ENCODE assay signal across 8 cellular contexts in genomic region chr19:18160792-18161690, GRCh38. TPM values are rescaled to one million over a fixed set of nuclear protein-coding genes. Genes with fewer than 3 reads are reported as not detected.
A peak's percentile ranks its signal among the peaks of the same experiment; 100 is the strongest.
DNase-seq lines count a peak whose midpoint lies in the region; ATAC-seq and TF ChIP-seq lines count a peak whose summit lies in the region.

No MANE protein-coding gene starts in this region.

- H3K27me3 Mint-ChIP-seq in brain = no peaks in the 10 kb centered on the region

- H3K36me3 Mint-ChIP-seq in brain = peaks cover 39% of the 10 kb centered on the region

- peak overlapping the region in 4 of 5 experiments; percentile 47 to 71 (median 58) for H3K4me3 Mint-ChIP-seq in brain

- peak; percentile 56 for ATAC-seq in GM19438 (IDR thresholded peaks at IDR 0.05; ENCODE audit: low read depth, unreplicated experiment)
- no peak for ATAC-seq in HG03565 (IDR thresholded peaks at IDR 0.05; ENCODE audit: unreplicated experiment)

- peaks cover 38% of the 10 kb centered on the region for H3K4me1 Mint-ChIP-seq in brain

- DNase-seq in COLO829 (ENCODE audit: low spot score) (peak; percentile 67), T1000 (lab: John Stamatoyannopoulos, UW) (peak; percentile 28), iPS-NIHi7 (ENCODE audit: extremely low spot score) (peak; percentile 95)
- DNase-seq in stimulated activated CD4-positive, alpha-beta T cell treated with anti-CD3 and anti-CD28 coated beads, Interleukin-15, amount 100 ng/mL, for 1 hour (ENCODE audit: low read depth in 1 of 2, low spot score in 1 of 2) = peak; percentile 77 to 78

- TF ChIP-seq EP300 in Ishikawa (IDR thresholded peaks at IDR 0.05; ENCODE audit: borderline replicate concordance) = no peak

- TF ChIP-seq RAD21 in Ishikawa (IDR thresholded peaks at IDR 0.05; ENCODE audit: low read depth) = peak; percentile 14; the same call in 1 of the 2 replicates

- peak; percentile 55 to 60 for TF ChIP-seq CTCF in brain (conservative IDR thresholded peaks at IDR 0.05)

- H3K27ac Mint-ChIP-seq in brain = peak overlapping the region in 4 of 5 experiments; percentile 57 to 84 (median 74)

- no peaks in the 10 kb centered on the region for H3K9me3 Mint-ChIP-seq in brain

TF ChIP-seq in Ishikawa, 13 proteins besides CTCF, POLR2A, EP300 and RAD21:
- TF ChIP-seq MAX (IDR thresholded peaks at IDR 0.05) (peak; percentile 67), REST (IDR thresholded peaks at IDR 0.05; ENCODE audit: low read depth) (peak; percentile 23; the same call in 1 of the 2 replicates), CREB1 (IDR thresholded peaks at IDR 0.05; ENCODE audit: low read depth) (no peak)
TF ChIP-seq in Ishikawa: peak in this region for 2.

RNA-seq across cellular contexts. Expression of gene PIK3R2, which starts 8.1 kb away (rescaled TPM):
- 30.0 TPM for polyA plus RNA-seq in brain (ENCODE audit: insufficient read depth, low read depth, low replicate concordance)

RNA-seq across cellular contexts. Expression of gene IFI30, which starts 12.6 kb away (rescaled TPM):
- 55.7 TPM for polyA plus RNA-seq in brain (ENCODE audit: insufficient read depth, low read depth, low replicate concordance)

RNA-seq across cellular contexts. Expression of gene MPV17L2, which starts 32.0 kb away (rescaled TPM):
- 19.0 TPM for polyA plus RNA-seq in brain (ENCODE audit: insufficient read depth, low read depth, low replicate concordance)

RNA-seq across cellular contexts. Expression of gene RAB3A, which starts 42.8 kb away (rescaled TPM):
- 184 TPM for polyA plus RNA-seq in brain (ENCODE audit: insufficient read depth, low read depth, low replicate concordance)

Comparison
In these comparisons a context has a peak if more than half of its experiments do, and no peak if none do; other contexts are left out.
1. DNase-seq: peak in every context shown above with its lines; median percentile 95 in iPS-NIHi7; 78 in stimulated activated CD4-positive, alpha-beta T cell treated with anti-CD3 and anti-CD28 coated beads, Interleukin-15, amount 100 ng/mL, for 1 hour; 67 in COLO829; 28 in T1000.